17 cellular contexts compared by ENCODE assay signal in the genomic region with DNA sequence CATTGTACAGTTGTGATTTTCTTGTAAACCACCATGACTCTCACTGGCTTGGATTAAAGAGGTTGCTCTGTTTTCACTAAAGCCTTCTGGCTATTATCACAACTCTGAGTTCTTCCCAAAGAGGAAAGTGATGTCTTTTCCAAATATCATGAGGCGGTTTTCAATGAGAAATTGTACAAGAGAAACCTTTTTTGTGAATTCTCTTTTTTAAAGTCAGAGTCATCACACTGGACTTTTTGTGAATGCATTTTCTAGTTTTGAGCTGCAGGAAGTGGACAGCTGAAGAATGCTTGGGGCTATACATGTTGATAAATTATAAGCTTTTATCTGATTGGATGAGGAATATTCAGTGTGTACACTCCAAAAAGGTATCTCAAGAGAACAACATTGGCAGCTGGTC.
"Had no signal": no experiment of that assay in that cellular context is flagged by ENCODE, and none has a peak within 500 bp of the region (broad histone marks: within the 10 kb centered on the region; RNA-seq: fewer than 3 reads in every experiment).

No MANE protein-coding gene starts in this region.

- ATAC-seq: effector memory CD8-positive, alpha-beta T cell; foreskin keratinocyte; gastrocnemius medialis; heart right ventricle; left cardiac atrium; left lung; left ventricle myocardium superior had no signal

- DNase-seq: colonic mucosa; cortex of kidney; effector CD8-positive, alpha-beta T cell; effector memory CD8-positive, alpha-beta T cell; endodermal cell; foreskin keratinocyte; gastrocnemius medialis; glutamatergic neuron; head of caudate nucleus; heart right ventricle; hippocampal formation; left cardiac atrium; left lung; left ventricle myocardium superior; mammary epithelial cell; mesendoderm; midbrain had no signal
